ENCODE assay signal across 1 cellular context in genomic region chr5:132437604-132438275, GRCh38.
TF ChIP-seq lines count a peak whose summit lies in the region.

No MANE protein-coding gene starts in this region.

TF ChIP-seq in H1, 55 proteins besides CTCF, POLR2A, EP300 and RAD21:
- TF ChIP-seq MAFK (IDR thresholded peaks at IDR 0.05; ENCODE audit: low read depth, low read length) (no peak), USF2 (IDR thresholded peaks at IDR 0.05; ENCODE audit: low read length) (no peak), BCL11A (IDR thresholded peaks at IDR 0.05; ENCODE audit: low read depth in 2 of 2, low read length in 2 of 2) (no peak), POLR2AphosphoS5 (IDR thresholded peaks at IDR 0.05; ENCODE audit: low read depth, low read length) (no peak), CREB1 (IDR thresholded peaks at IDR 0.05) (no peak), KDM4A (IDR thresholded peaks at IDR 0.05; ENCODE audit: low read depth, low read length, severe bottlenecking) (no peak), RXRA (IDR thresholded peaks at IDR 0.05; ENCODE audit: insufficient read depth, low read depth, low read length) (no peak)
TF ChIP-seq in H1: peak in this region for 0.
